8 cellular contexts compared by ENCODE assay signal in genomic region chr16:48608871-48609452, GRCh38. TPM values are rescaled to one million over a fixed set of nuclear protein-coding genes. Genes with fewer than 3 reads are reported as not detected.
DNase-seq lines count a peak whose midpoint lies in the region; ATAC-seq lines count a peak whose summit lies in the region.

No MANE protein-coding gene starts in this region.

- peak; percentile 40 for DNase-seq in activated CD4-positive, alpha-beta T cell treated with anti-CD3 and anti-CD28 coated beads for 48 hours
- DNase-seq in activated CD4-positive, alpha-beta T cell treated with anti-CD3 and anti-CD28 coated beads for 1 hour: no peak
- peak; percentile 47 to 48 for DNase-seq in activated T-cell treated with anti-CD3 and anti-CD28 coated beads, Interleukin-2, amount 50 U/mL, for 48 hours
- DNase-seq in substantia nigra (lab: John Stamatoyannopoulos, UW) (no peak), left colon (no peak)

- peak overlapping the region; percentile 44 for H3K27ac ChIP-seq in iPS-20b (ENCODE audit: low read length)
- H3K27ac ChIP-seq in substantia nigra (ENCODE audit: low read depth, low read length, poor library complexity, severe bottlenecking): peak overlapping the region; percentile 86

- H3K4me1 ChIP-seq in iPS-20b (ENCODE audit: insufficient read depth, low read length): peaks cover 48% of the 10 kb centered on the region

- H3K9ac ChIP-seq in iPS-20b (ENCODE audit: low read depth, low read length): peak overlapping the region; percentile 86; the same call in 1 of the 2 replicates

- ATAC-seq in left colon (no peak), HG02970 (IDR thresholded peaks at IDR 0.05; ENCODE audit: low FRiP score, unreplicated experiment) (no peak), HG03565 (IDR thresholded peaks at IDR 0.05; ENCODE audit: unreplicated experiment) (no peak)

- intact Hi-C loops in left colon (cut with DNase I, micrococcal nuclease): no loop called here

- no peaks in the 10 kb centered on the region for H3K27me3 ChIP-seq in iPS-20b (ENCODE audit: insufficient read depth, low read length)

- peak overlapping the region; percentile 88 for H3K4me3 ChIP-seq in iPS-20b (ENCODE audit: low read length)

- H3K36me3 ChIP-seq in iPS-20b (ENCODE audit: insufficient read depth, low read depth, low read length): peaks cover 5% of the 10 kb centered on the region; the same call in 1 of the 2 replicates

- H3K9me3 ChIP-seq in iPS-20b (ENCODE audit: insufficient read depth, low read depth, low read length): no peaks in the 10 kb centered on the region

RNA-seq across cellular contexts. Expression of gene N4BP1, which starts 1.0 kb away (rescaled TPM):
- total RNA-seq in left colon: 10 to 100 TPM; 36.4 to 42.3 TPM

Comparison
In these comparisons a context has a peak if more than half of its experiments do, and no peak if none do; other contexts are left out.
1. DNase-seq: peak in activated CD4-positive, alpha-beta T cell treated with anti-CD3 and anti-CD28 coated beads for 48 hours (single experiment) and activated T-cell treated with anti-CD3 and anti-CD28 coated beads, Interleukin-2, amount 50 U/mL, for 48 hours (2 of 2); none in activated CD4-positive, alpha-beta T cell treated with anti-CD3 and anti-CD28 coated beads for 1 hour (single experiment), substantia nigra (0 of 49) and left colon (0 of 2).